Comparison of ENCODE assay signal across 8 cellular contexts in genomic region chr11:47675851-47676250, GRCh38.
"Had no signal": no experiment of that assay in that cellular context is flagged by ENCODE, and none has a peak within 500 bp of the region (broad histone marks: within the 10 kb centered on the region; RNA-seq: fewer than 3 reads in every experiment).

No MANE protein-coding gene starts in this region.

- H3K27me3 Mint-ChIP-seq: IgD-negative memory B cell had no signal

- FAIRE-seq: HepG2, HTR-8/SVneo had no signal

- H3K4me1 Mint-ChIP-seq: IgD-negative memory B cell had no signal

- H3K4me2 ChIP-seq: KMS-11 had no signal

- H3K9me3 Mint-ChIP-seq: IgD-negative memory B cell had no signal

- H3K9ac ChIP-seq: KMS-11 had no signal

- ATAC-seq: HepG2 had no signal

- H3K27ac ChIP-seq: HL-60, KMS-11 had no signal

- DNase-seq: IMR-90, KBM-7, KG1 had no signal

- H3K4me3 Mint-ChIP-seq: IgD-negative memory B cell had no signal
